In genomic region chr16:56931769-56932587, GRCh38 we compare ENCODE assay signal across 8 cellular contexts. TPM values are rescaled to one million over a fixed set of nuclear protein-coding genes. Genes with fewer than 3 reads are reported as not detected.
DNase-seq lines count a peak whose midpoint lies in the region; ATAC-seq and TF ChIP-seq lines count a peak whose summit lies in the region.

HERPUD1 (plus strand) TSS chr16:56932142; CDS start chr16:56932245, 103 bp downstream.

- H3K4me1 Mint-ChIP-seq in nephron progenitor cell: peaks cover 45% of the 10 kb centered on the region
- H3K4me1 Mint-ChIP-seq in stimulated activated naive CD8-positive, alpha-beta T cell treated with anti-CD3 and anti-CD28 coated beads, Interleukin-15, amount 100 ng/mL, for 72 hours: peaks cover 40% of the 10 kb centered on the region

- peaks cover 10% of the 10 kb centered on the region for H3K36me3 ChIP-seq in H7 (replicated peaks; ENCODE audit: control insufficient read depth, insufficient read depth, low read length)

- H3K4me3 Mint-ChIP-seq in nephron progenitor cell: peak within 1 kb of the TSS; percentile 96
- peak within 1 kb of the TSS; percentile 94 to 97 for H3K4me3 Mint-ChIP-seq in stimulated activated naive CD8-positive, alpha-beta T cell treated with anti-CD3 and anti-CD28 coated beads, Interleukin-15, amount 100 ng/mL, for 72 hours

- peaks cover 20% of the 10 kb centered on the region for H3K36me3 Mint-ChIP-seq in nephron progenitor cell (ENCODE audit: low read depth)

- peak; percentile 93 for ATAC-seq in stimulated activated naive CD8-positive, alpha-beta T cell treated with anti-CD3 and anti-CD28 coated beads, Interleukin-15, amount 100 ng/mL, for 72 hours

- peak within 1 kb of the TSS; percentile 92 for H3K4me3 ChIP-seq in H7 (ENCODE audit: insufficient read depth, low read depth, low read length)
- H3K4me3 ChIP-seq in fibroblast of pulmonary artery (replicated peaks; ENCODE audit: low read depth, low read length): peak within 1 kb of the TSS; percentile 97

- peak within 1 kb of the TSS; percentile 99 for H3K27ac Mint-ChIP-seq in nephron progenitor cell
- peak within 1 kb of the TSS; percentile 98 to 100 for H3K27ac Mint-ChIP-seq in stimulated activated naive CD8-positive, alpha-beta T cell treated with anti-CD3 and anti-CD28 coated beads, Interleukin-15, amount 100 ng/mL, for 72 hours

- peaks cover 23% of the 10 kb centered on the region for H3K27me3 Mint-ChIP-seq in nephron progenitor cell (ENCODE audit: low read depth, poor library complexity)
- no peaks in the 10 kb centered on the region for H3K27me3 Mint-ChIP-seq in stimulated activated naive CD8-positive, alpha-beta T cell treated with anti-CD3 and anti-CD28 coated beads, Interleukin-15, amount 100 ng/mL, for 72 hours

- H3K9me3 Mint-ChIP-seq in nephron progenitor cell: peaks cover 3% of the 10 kb centered on the region
- H3K9me3 Mint-ChIP-seq in stimulated activated naive CD8-positive, alpha-beta T cell treated with anti-CD3 and anti-CD28 coated beads, Interleukin-15, amount 100 ng/mL, for 72 hours: no peaks in the 10 kb centered on the region

- peak; percentile 99 for DNase-seq in ELR (ENCODE audit: low read depth)
- DNase-seq in H7: peak; percentile 99
- peak; percentile 97 for DNase-seq in M059J (ENCODE audit: low read depth)
- DNase-seq in SHP77 (lab: John Stamatoyannopoulos, UW): peak; percentile 94 to 96
- DNase-seq in activated effector memory CD4-positive, alpha-beta T cell treated with Interleukin-2 at 50 U/mL for 16 hours: peak; percentile 99
- DNase-seq in fibroblast of pulmonary artery (ENCODE audit: low read depth): peak; percentile 98
- DNase-seq in nephron progenitor cell: peak; percentile 96
- DNase-seq in stimulated activated naive CD8-positive, alpha-beta T cell treated with anti-CD3 and anti-CD28 coated beads, Interleukin-15, amount 100 ng/mL, for 72 hours: peak; percentile 100

- H3K27me3 ChIP-seq in H7 (ENCODE audit: control insufficient read depth, insufficient read depth, low read length): no peaks in the 10 kb centered on the region

- TF ChIP-seq CTCF in fibroblast of pulmonary artery (IDR thresholded peaks at IDR 0.05; ENCODE audit: low read length, missing control alignments) (no peak), nephron progenitor cell (IDR thresholded peaks at IDR 0.05) (no peak)

RNA-seq across cellular contexts. Expression of gene HERPUD1, which starts in this region (rescaled TPM):
- total RNA-seq in H7 (2014; rRNA removed; shearing (Covaris generic)): 27.1 and 30.1 TPM in 2 replicates
- total RNA-seq in M059J (2014; rRNA removed; shearing (Covaris generic)): 104 and 124 TPM in 2 replicates

Comparison
In these comparisons a context has a peak if more than half of its experiments do, and no peak if none do; other contexts are left out.
1. Peak in every context shown above with its lines: DNase-seq, ATAC-seq and H3K4me3 ChIP-seq.